ENCODE assay signal across 8 cellular contexts in the genomic region with DNA sequence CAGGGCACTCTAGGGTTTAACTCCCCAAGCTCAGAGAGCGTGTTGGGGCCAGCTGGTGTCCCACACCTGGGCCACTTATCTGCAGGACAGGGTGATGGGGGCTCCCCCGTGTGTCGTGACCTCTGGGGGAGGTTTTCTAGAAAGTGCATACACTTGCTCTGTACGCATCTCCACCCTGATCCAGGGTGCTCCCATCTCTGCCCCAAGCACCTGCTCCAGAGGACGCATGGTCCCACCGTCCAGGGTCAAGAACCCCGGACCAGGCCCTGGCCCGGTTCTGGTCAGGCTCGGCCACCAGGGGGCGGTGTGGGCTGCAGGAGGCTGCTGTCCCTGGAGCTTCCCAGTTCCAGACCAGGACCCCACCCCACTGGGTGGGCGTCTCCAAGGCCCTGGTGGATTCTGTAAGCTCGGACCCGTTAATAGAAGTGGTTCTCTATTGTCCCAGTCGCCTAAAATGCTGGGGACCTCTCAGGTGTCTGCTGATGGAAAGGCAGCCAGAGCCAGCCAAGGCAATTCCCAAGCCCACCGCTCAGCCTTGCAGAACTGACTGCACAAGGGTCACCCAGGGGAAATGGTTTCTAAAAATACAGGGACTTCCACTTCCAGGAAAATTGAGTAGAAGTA. TPM values are rescaled to one million over a fixed set of nuclear protein-coding genes. Genes with fewer than 3 reads are reported as not detected.
DNase-seq lines count a peak whose midpoint lies in the region; TF ChIP-seq lines count a peak whose summit lies in the region.

No MANE protein-coding gene starts in this region.

- CTCF ChIA-PET in RWPE1 (lab: Yijun Ruan, JAX), result interaction anchor here (0.5 to 1.8 kb wide), 11 partner anchors 9 to 226 kb away, joined by 3 to 8 read pairs (median 4); partner anchors contain the start of gene TBX1

- no peak overlapping the region for H3K4me3 ChIP-seq in astrocyte of the spinal cord (ENCODE audit: low read depth, low read length)

- TF ChIP-seq CTCF in RWPE1 (conservative IDR thresholded peaks at IDR 0.05; ENCODE audit: low read depth) (peak; percentile 67), astrocyte of the spinal cord (IDR thresholded peaks at IDR 0.05; ENCODE audit: low read depth, low read length) (peak; percentile 70)

- POLR2A ChIA-PET in RWPE1 (lab: Yijun Ruan, JAX; ENCODE audit: low non-redundant PET), result no interaction called here

- in situ Hi-C loops in astrocyte of the spinal cord (cut with HindIII; ENCODE audit: low sequenced_read_pairs), result no loop called here

- DNase-seq in D341Med (ENCODE audit: low spot score), result peak; percentile 61
- DNase-seq in RWPE1 (ENCODE audit: low spot score), result no peak
- no peak for DNase-seq in astrocyte of the spinal cord (ENCODE audit: low read depth, low spot score)
- peak; percentile 40 for DNase-seq in left kidney (ENCODE audit: low read depth, low spot score)
- peak; percentile 6 for DNase-seq in stimulated activated CD8-positive, alpha-beta memory T cell treated with anti-CD3 and anti-CD28 coated beads, Interleukin-12 subunit alpha, Interleukin-12 subunit beta, amount 100 ng/mL, for 4 hours (ENCODE audit: low read depth)
- no peak for DNase-seq in posterior vena cava (ENCODE audit: low spot score)
- no peak for DNase-seq in NCI-H1105 treated with DMSO at 0.1 percent for 48 hours (lab: John Stamatoyannopoulos, UW)
- no peak for DNase-seq in HCEC 1CT

- intact Hi-C loops in posterior vena cava (cut with DNase I), result loop anchor here in 1 of 2 donors (5.0 kb wide), 1 partner anchor 38 kb away; no protein-coding TSS in a partner anchor

- H3K27ac ChIP-seq in RWPE1, result no peak overlapping the region

RNA-seq across cellular contexts. Expression of gene SEPTIN5, which starts 34.7 kb away (rescaled TPM):
- total RNA-seq in posterior vena cava, result 10 to 100 TPM; 22.9 to 29.8 TPM

RNA-seq across cellular contexts. Expression of gene GP1BB, which starts 43.8 kb away (rescaled TPM):
- total RNA-seq in posterior vena cava, result under 1 TPM in 1 of 2 donors, not detected in 1; 0.83 TPM

Comparison
In these comparisons a context has a peak if more than half of its experiments do, and no peak if none do; other contexts are left out.
1. DNase-seq: peak in D341Med (single experiment), left kidney (single experiment) and stimulated activated CD8-positive, alpha-beta memory T cell treated with anti-CD3 and anti-CD28 coated beads, Interleukin-12 subunit alpha, Interleukin-12 subunit beta, amount 100 ng/mL, for 4 hours (single experiment); none in RWPE1 (single experiment), astrocyte of the spinal cord (single experiment), posterior vena cava (single experiment), NCI-H1105 treated with DMSO at 0.1 percent for 48 hours (single experiment) and HCEC 1CT (single experiment).